In the genomic region with DNA sequence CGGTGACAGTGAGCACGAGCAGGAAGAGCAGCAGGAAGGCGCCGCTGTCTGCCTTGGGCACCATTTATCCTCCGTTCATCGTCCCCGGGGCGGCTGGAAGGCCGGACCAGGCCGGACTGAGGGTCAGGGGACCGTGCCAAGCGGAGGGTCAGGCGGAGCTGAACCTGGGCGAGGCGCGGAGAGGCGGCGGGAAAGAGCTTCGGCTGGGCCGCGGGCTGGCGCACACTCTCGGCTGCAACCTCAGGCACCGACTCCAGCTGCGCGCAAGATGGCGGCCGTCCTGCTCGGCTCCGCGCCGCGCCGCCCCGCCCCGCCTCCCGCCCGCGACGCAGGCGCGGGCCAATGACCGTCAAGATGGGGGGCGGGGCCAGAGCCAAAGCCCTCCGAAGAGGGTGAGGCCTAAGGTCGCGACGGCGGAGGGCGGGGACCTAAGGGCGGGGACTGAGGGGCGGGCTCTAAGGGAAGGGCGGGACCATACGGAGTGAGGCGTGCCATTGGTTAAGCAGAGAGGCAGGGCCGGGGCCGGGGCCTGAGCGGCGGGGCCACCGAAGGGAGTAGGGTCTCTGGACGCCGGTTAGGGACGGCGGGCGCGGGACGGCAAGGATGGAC, we compare ENCODE assay signal across 1 cellular context.
TF ChIP-seq lines count a peak whose summit lies in the region.

A gene with protein sequence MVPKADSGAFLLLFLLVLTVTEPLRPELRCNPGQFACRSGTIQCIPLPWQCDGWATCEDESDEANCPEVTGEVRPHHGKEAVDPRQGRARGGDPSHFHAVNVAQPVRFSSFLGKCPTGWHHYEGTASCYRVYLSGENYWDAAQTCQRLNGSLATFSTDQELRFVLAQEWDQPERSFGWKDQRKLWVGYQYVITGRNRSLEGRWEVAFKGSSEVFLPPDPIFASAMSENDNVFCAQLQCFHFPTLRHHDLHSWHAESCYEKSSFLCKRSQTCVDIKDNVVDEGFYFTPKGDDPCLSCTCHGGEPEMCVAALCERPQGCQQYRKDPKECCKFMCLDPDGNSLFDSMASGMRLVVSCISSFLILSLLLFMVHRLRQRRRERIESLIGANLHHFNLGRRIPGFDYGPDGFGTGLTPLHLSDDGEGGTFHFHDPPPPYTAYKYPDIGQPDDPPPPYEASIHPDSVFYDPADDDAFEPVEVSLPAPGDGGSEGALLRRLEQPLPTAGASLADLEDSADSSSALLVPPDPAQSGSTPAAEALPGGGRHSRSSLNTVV (minus strand): TSS at position 270 of the 609 bp plus-strand sequence. CDS start 206 bp downstream, at position 64.

TF ChIP-seq in HepG2, 621 proteins besides CTCF, POLR2A, EP300 and RAD21 (continued from another document and continues in another):
- TF ChIP-seq ZNF333 (CRISPR knock-in tag; IDR thresholded peaks at IDR 0.05; ENCODE audit: borderline replicate concordance) (no peak), PHF8 (CRISPR knock-in tag; IDR thresholded peaks at IDR 0.05) (peak; percentile 85), GATAD1 (CRISPR knock-in tag; IDR thresholded peaks at IDR 0.05) (peak; percentile 10; the same call in 1 of the 2 replicates), KDM5A (IDR thresholded peaks at IDR 0.05; ENCODE audit: borderline replicate concordance, low read length) (peak; percentile 32; the same call in 1 of the 2 replicates), SNAPC4 (CRISPR knock-in tag; IDR thresholded peaks at IDR 0.05) (no peak), ZNF724P (CRISPR knock-in tag; IDR thresholded peaks at IDR 0.05; ENCODE audit: borderline replicate concordance) (no peak), ZNF326 (CRISPR knock-in tag; IDR thresholded peaks at IDR 0.05; ENCODE audit: borderline replicate concordance) (no peak), ZNF143 (CRISPR knock-in tag; IDR thresholded peaks at IDR 0.05) (no peak), BATF2 (CRISPR knock-in tag; IDR thresholded peaks at IDR 0.05) (no peak), ZNF274 (CRISPR knock-in tag; IDR thresholded peaks at IDR 0.05) (no peak), TEAD3 (CRISPR knock-in tag; optimal IDR thresholded peaks at IDR 0.05; ENCODE audit: borderline replicate concordance) (no peak), GTF3A (CRISPR knock-in tag; conservative IDR thresholded peaks at IDR 0.05) (no peak), SNAPC2 (CRISPR knock-in tag; IDR thresholded peaks at IDR 0.05) (no peak), DR1 (CRISPR knock-in tag; IDR thresholded peaks at IDR 0.05) (peak; percentile 24; the same call in 1 of the 2 replicates), MAFK (conservative IDR thresholded peaks at IDR 0.05 in 1 of 2, IDR thresholded peaks at IDR 0.05 in 1 of 2; ENCODE audit: low read length in 2 of 2) (no peak), GATAD2A (CRISPR knock-in tag; IDR thresholded peaks at IDR 0.05) (no peak), CREB1 (IDR thresholded peaks at IDR 0.05) (peak; percentile 31; the same call in 1 of the 2 replicates), CREB1 (CRISPR knock-in tag; IDR thresholded peaks at IDR 0.05) (no peak), ZNF510 (CRISPR knock-in tag; IDR thresholded peaks at IDR 0.05; ENCODE audit: low read depth) (no peak), RFX5 (IDR thresholded peaks at IDR 0.05; ENCODE audit: low read depth, low read length) (no peak), HNRNPK (IDR thresholded peaks at IDR 0.05; ENCODE audit: low read depth, low read length, poor library complexity, severe bottlenecking) (peak; percentile 67), MEIS1 (CRISPR knock-in tag; IDR thresholded peaks at IDR 0.05; ENCODE audit: borderline replicate concordance) (no peak), RAD51 (IDR thresholded peaks at IDR 0.05; ENCODE audit: borderline replicate concordance) (no peak), KMT2B (CRISPR knock-in tag; IDR thresholded peaks at IDR 0.05) (no peak), ARNT (IDR thresholded peaks at IDR 0.05) (no peak), IKZF4 (CRISPR knock-in tag; IDR thresholded peaks at IDR 0.05; ENCODE audit: borderline replicate concordance, low read depth, not compliant biosample characterization) (no peak), HOXD1 (CRISPR knock-in tag; IDR thresholded peaks at IDR 0.05) (no peak), BRCA1 (CRISPR knock-in tag; IDR thresholded peaks at IDR 0.05) (no peak), IKZF1 (IDR thresholded peaks at IDR 0.05) (no peak), SOX5 (CRISPR knock-in tag; IDR thresholded peaks at IDR 0.05; ENCODE audit: borderline replicate concordance) (no peak), ZNF678 (CRISPR knock-in tag; IDR thresholded peaks at IDR 0.05) (no peak), SIX4 (CRISPR knock-in tag; IDR thresholded peaks at IDR 0.05) (no peak), ZNF883 (CRISPR knock-in tag; IDR thresholded peaks at IDR 0.05; ENCODE audit: not compliant biosample characterization) (no peak), MED1 (CRISPR knock-in tag; IDR thresholded peaks at IDR 0.05) (0 out of 2 replicates have a peak, but pooled peaks have one; percentile 7), CREBL2 (CRISPR knock-in tag; IDR thresholded peaks at IDR 0.05; ENCODE audit: borderline replicate concordance) (no peak), ELF3 (CRISPR knock-in tag; IDR thresholded peaks at IDR 0.05) (no peak), GABPA (IDR thresholded peaks at IDR 0.05; ENCODE audit: low read depth, low read length) (no peak), GABPA (CRISPR knock-in tag; IDR thresholded peaks at IDR 0.05; ENCODE audit: low read depth) (no peak), ZNF558 (CRISPR knock-in tag; IDR thresholded peaks at IDR 0.05; ENCODE audit: borderline replicate concordance) (no peak; the same call in 1 of the 2 replicates), NFYB (CRISPR knock-in tag; IDR thresholded peaks at IDR 0.05) (peak; percentile 61), USF2 (IDR thresholded peaks at IDR 0.05; ENCODE audit: low read depth, low read length) (no peak), USF2 (CRISPR knock-in tag; IDR thresholded peaks at IDR 0.05; ENCODE audit: borderline replicate concordance) (no peak), ZEB1 (IDR thresholded peaks at IDR 0.05; ENCODE audit: insufficient replicate concordance, low read depth) (no peak), ZBTB42 (CRISPR knock-in tag; IDR thresholded peaks at IDR 0.05) (no peak), TBL1XR1 (IDR thresholded peaks at IDR 0.05; ENCODE audit: borderline replicate concordance, low read length, partially characterized antibody) (no peak), IRX3 (CRISPR knock-in tag; IDR thresholded peaks at IDR 0.05; ENCODE audit: borderline replicate concordance, low read depth) (no peak), ZFY (CRISPR knock-in tag; IDR thresholded peaks at IDR 0.05) (peak; percentile 71; the same call in 1 of the 2 replicates), JARID2 (CRISPR knock-in tag; IDR thresholded peaks at IDR 0.05; ENCODE audit: insufficient replicate concordance) (no peak), ARID2 (CRISPR knock-in tag; IDR thresholded peaks at IDR 0.05; ENCODE audit: borderline replicate concordance) (no peak), DMAP1 (CRISPR knock-in tag; IDR thresholded peaks at IDR 0.05) (peak; percentile 20; the same call in 1 of the 2 replicates), ZNF556 (CRISPR knock-in tag; IDR thresholded peaks at IDR 0.05; ENCODE audit: borderline replicate concordance) (no peak)
- TF ChIP-seq, protein P1, sequence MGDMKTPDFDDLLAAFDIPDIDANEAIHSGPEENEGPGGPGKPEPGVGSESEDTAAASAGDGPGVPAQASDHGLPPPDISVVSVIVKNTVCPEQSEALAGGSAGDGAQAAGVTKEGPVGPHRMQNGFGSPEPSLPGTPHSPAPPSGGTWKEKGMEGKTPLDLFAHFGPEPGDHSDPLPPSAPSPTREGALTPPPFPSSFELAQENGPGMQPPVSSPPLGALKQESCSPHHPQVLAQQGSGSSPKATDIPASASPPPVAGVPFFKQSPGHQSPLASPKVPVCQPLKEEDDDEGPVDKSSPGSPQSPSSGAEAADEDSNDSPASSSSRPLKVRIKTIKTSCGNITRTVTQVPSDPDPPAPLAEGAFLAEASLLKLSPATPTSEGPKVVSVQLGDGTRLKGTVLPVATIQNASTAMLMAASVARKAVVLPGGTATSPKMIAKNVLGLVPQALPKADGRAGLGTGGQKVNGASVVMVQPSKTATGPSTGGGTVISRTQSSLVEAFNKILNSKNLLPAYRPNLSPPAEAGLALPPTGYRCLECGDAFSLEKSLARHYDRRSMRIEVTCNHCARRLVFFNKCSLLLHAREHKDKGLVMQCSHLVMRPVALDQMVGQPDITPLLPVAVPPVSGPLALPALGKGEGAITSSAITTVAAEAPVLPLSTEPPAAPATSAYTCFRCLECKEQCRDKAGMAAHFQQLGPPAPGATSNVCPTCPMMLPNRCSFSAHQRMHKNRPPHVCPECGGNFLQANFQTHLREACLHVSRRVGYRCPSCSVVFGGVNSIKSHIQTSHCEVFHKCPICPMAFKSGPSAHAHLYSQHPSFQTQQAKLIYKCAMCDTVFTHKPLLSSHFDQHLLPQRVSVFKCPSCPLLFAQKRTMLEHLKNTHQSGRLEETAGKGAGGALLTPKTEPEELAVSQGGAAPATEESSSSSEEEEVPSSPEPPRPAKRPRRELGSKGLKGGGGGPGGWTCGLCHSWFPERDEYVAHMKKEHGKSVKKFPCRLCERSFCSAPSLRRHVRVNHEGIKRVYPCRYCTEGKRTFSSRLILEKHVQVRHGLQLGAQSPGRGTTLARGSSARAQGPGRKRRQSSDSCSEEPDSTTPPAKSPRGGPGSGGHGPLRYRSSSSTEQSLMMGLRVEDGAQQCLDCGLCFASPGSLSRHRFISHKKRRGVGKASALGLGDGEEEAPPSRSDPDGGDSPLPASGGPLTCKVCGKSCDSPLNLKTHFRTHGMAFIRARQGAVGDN (CRISPR knock-in tag; IDR thresholded peaks at IDR 0.05) = peak; percentile 71
- TF ChIP-seq, protein P2, sequence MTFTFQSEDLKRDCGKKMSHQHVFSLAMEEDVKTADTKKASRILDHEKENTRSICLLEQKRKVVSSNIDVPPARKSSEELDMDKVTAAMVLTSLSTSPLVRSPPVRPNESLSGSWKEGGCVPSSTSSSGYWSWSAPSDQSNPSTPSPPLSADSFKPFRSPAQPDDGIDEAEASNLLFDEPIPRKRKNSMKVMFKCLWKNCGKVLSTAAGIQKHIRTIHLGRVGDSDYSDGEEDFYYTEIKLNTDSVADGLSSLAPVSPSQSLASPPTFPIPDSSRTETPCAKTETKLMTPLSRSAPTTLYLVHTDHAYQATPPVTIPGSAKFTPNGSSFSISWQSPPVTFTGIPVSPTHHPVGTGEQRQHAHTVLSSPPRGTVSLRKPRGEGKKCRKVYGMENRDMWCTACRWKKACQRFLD (CRISPR knock-in tag; IDR thresholded peaks at IDR 0.05; ENCODE audit: borderline replicate concordance) = no peak
- TF ChIP-seq, protein P3, sequence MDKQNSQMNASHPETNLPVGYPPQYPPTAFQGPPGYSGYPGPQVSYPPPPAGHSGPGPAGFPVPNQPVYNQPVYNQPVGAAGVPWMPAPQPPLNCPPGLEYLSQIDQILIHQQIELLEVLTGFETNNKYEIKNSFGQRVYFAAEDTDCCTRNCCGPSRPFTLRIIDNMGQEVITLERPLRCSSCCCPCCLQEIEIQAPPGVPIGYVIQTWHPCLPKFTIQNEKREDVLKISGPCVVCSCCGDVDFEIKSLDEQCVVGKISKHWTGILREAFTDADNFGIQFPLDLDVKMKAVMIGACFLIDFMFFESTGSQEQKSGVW (CRISPR knock-in tag; IDR thresholded peaks at IDR 0.05; ENCODE audit: borderline replicate concordance) = no peak
